In the genomic region with DNA sequence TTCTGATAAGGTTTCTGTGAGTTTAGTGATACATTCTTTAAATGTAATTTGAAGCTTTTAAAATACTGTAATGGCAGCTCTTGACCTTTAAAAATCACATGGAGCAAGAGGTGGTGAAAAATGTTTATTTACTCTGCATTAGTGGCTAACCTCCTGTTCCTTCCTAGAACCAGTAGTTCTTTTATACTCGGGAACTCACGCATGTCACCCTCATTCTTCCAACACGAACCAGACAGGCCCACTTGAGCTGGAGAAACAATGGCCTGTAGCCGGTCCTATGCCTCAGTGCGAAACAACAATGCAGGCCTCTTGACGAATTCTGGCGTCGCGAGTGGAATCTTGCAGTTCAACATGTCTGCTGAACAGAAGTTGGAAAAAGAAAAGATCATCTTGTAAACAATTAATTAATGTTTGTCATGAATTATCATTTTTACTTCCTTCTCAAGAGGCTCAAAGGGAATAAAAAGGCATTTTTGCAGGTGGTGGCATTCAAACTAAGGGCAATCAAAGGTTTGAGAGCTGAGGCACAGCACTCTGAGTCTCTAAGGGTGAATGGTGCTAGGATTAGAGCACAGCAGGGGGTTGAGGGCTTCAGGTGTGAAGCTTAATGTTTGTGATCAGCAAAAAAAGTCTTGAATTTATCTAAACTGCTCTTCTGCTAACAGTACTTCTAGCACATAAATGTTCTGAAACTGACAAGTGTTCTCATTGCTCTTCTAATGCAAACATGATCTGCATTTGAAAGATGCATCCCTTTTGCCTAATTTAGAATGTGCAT, we compare ENCODE assay signal across 18 cellular contexts. TPM values are rescaled to one million over a fixed set of nuclear protein-coding genes. Genes with fewer than 3 reads are reported as not detected.
DNase-seq lines count a peak whose midpoint lies in the region; ATAC-seq and TF ChIP-seq lines count a peak whose summit lies in the region.
"Had no signal": no experiment of that assay in that cellular context is flagged by ENCODE, and none has a peak within 500 bp of the region (broad histone marks: within the 10 kb centered on the region; RNA-seq: fewer than 3 reads in every experiment).

No MANE protein-coding gene starts in this region.

- DNase-seq in DMS79 treated with DMSO at 0.1 percent for 48 hours (lab: John Stamatoyannopoulos, UW) (peak; percentile 100), NCI-H1417 treated with DMSO at 0.1 percent for 48 hours (lab: John Stamatoyannopoulos, UW) (peak; percentile 60), NCI-H748 treated with DMSO at 0.1 percent for 48 hours (lab: John Stamatoyannopoulos, UW) (peak; percentile 93), lower lobe of right lung (peak; percentile 54), NCI-H2081 (lab: John Stamatoyannopoulos, UW) (no peak), NOMO-1 treated with DMSO at 0.1 percent for 48 hours (lab: John Stamatoyannopoulos, UW; ENCODE audit: unreplicated experiment) (no peak), dorsolateral prefrontal cortex (no peak)
- DNase-seq: activated CD4-positive, alpha-beta memory T cell treated with anti-CD3 and anti-CD28 coated beads for 36 hours; activated naive CD8-positive, alpha-beta T cell treated with anti-CD3 and anti-CD28 coated beads, Interleukin-2, amount 10 ng/mL, durations not matched to agents 7 days and 5 days; activated T-cell treated with anti-CD3 and anti-CD28 coated beads, Interleukin-2, amount 50 U/mL, for 72 hours; CD8-positive, alpha-beta memory T cell; GF-D8; KG1; NCI-H1930; PC-9; spleen; stimulated activated naive CD8-positive, alpha-beta T cell treated with anti-CD3 and anti-CD28 coated beads, Interleukin-15, Interleukin-2, amounts not matched to agents 100 U/mL and 50 U/mL, for 24 hours had no signal

- H3K9me3 ChIP-seq in lower lobe of right lung, result no peaks in the 10 kb centered on the region
- H3K9me3 ChIP-seq: spleen had no signal

- no peak overlapping the region for H3K4me3 ChIP-seq in lower lobe of right lung
- no peak overlapping the region for H3K4me3 ChIP-seq in dorsolateral prefrontal cortex
- H3K4me3 ChIP-seq: PC-9, spleen had no signal

- H3K4me1 ChIP-seq in lower lobe of right lung, result peaks cover 8% of the 10 kb centered on the region

- ATAC-seq in lower lobe of right lung, result peak; percentile 67 to 78
- no peak for ATAC-seq in HG02973 (IDR thresholded peaks at IDR 0.05; ENCODE audit: unreplicated experiment)
- ATAC-seq: activated T-cell treated with anti-CD3 and anti-CD28 coated beads, Interleukin-2, amount 50 U/mL, for 72 hours; stimulated activated naive CD8-positive, alpha-beta T cell treated with anti-CD3 and anti-CD28 coated beads, Interleukin-15, Interleukin-2, amounts not matched to agents 100 U/mL and 50 U/mL, for 24 hours had no signal

- TF ChIP-seq CTCF in lower lobe of right lung (IDR thresholded peaks at IDR 0.05) (no peak), dorsolateral prefrontal cortex (IDR thresholded peaks at IDR 0.05 in 54 of 56, conservative IDR thresholded peaks at IDR 0.05 in 2 of 56; ENCODE audit: low read depth in 1 of 56, partially characterized antibody in 56 of 56) (no peak)

- intact Hi-C loops in lower lobe of right lung (cut with DNase I) (no loop called here), dorsolateral prefrontal cortex (cut with DNase I) (no loop called here)

- H3K27me3 ChIP-seq in lower lobe of right lung (ENCODE audit: low read depth), result peaks cover 28% of the 10 kb centered on the region
- peaks cover 0 to 29% (median 12%) of the 10 kb centered on the region in 45 donors for H3K27me3 ChIP-seq in dorsolateral prefrontal cortex

- H3K27ac ChIP-seq in lower lobe of right lung (peak overlapping the region; percentile 46), dorsolateral prefrontal cortex (no peak overlapping the region)
- H3K27ac ChIP-seq: PC-9, spleen had no signal

- no peaks in the 10 kb centered on the region for H3K36me3 ChIP-seq in lower lobe of right lung
- H3K36me3 ChIP-seq: spleen had no signal

RNA-seq across cellular contexts. Expression of a gene that starts 51.3 kb away (rescaled TPM):
- total RNA-seq in lower lobe of right lung (111 TPM), dorsolateral prefrontal cortex (10 to 100 TPM; 19.6 to 37.9 (median 27.3) TPM)

Comparison
In these comparisons a context has a peak if more than half of its experiments do, and no peak if none do; other contexts are left out.
1. DNase-seq: peak in DMS79 treated with DMSO at 0.1 percent for 48 hours (single experiment), NCI-H1417 treated with DMSO at 0.1 percent for 48 hours (single experiment), NCI-H748 treated with DMSO at 0.1 percent for 48 hours (single experiment) and lower lobe of right lung (single experiment); none in NCI-H2081 (0 of 2), NOMO-1 treated with DMSO at 0.1 percent for 48 hours (single experiment) and dorsolateral prefrontal cortex (0 of 10).